10 cellular contexts compared by ENCODE assay signal in the genomic region with DNA sequence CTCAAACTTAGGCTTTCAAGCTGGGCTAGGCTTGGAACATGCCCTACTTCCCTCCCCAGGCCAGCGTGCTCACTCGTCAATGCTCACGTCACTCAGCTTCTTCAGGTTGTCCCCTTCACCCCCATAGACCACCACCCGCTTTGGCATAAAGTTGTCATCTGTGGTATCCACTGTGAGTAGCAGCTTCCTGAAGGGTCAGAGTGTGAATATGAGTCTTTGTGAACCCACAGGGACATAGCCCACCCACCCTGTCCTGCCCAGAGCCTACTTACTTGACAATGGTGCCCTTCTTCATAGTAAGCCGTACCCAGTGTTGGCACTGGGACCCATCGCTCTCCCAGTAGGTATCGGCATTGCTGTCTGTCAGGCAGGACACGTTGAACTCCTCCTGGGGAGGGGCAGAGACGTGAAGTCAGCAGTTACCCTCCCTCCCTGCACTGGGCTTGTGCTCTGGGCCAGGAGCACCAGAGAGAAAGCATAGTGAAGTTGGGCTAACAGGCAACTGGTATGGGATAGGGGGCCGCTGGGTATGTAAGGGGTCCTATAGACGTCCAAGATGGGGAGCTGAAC. TPM values are rescaled to one million over a fixed set of nuclear protein-coding genes. Genes with fewer than 3 reads are reported as not detected.
DNase-seq lines count a peak whose midpoint lies in the region; ATAC-seq and TF ChIP-seq lines count a peak whose summit lies in the region.
"Had no signal": no experiment of that assay in that cellular context is flagged by ENCODE, and none has a peak within 500 bp of the region (broad histone marks: within the 10 kb centered on the region; RNA-seq: fewer than 3 reads in every experiment).

No MANE protein-coding gene starts in this region.

- no peak overlapping the region for H4K5ac ChIP-seq in IMR-90 (ENCODE audit: low read depth, low read length)

- peaks cover 51% of the 10 kb centered on the region for H3K4me1 Mint-ChIP-seq in central memory CD8-positive, alpha-beta T cell
- H3K4me1 Mint-ChIP-seq in natural killer cell treated with Interleukin-12 subunit alpha and Interleukin-12 subunit beta and Interleukin-15 and Interleukin-18, amount 100 ng/mL, for 72 hours (ENCODE audit: low read depth in 2 of 2), result peaks cover 30 to 38% of the 10 kb centered on the region in 2 donors

- H3K27me3 ChIP-seq in IMR-90 (ENCODE audit: control insufficient read depth, insufficient read depth, low read length), result no peaks in the 10 kb centered on the region

- H2AFZ ChIP-seq in IMR-90 (replicated peaks; ENCODE audit: low read length, poor library complexity), result no peak overlapping the region

- H2BK5ac ChIP-seq in IMR-90 (ENCODE audit: low read depth, low read length, poor library complexity, severe bottlenecking), result no peak overlapping the region

- H3K9me3 Mint-ChIP-seq in central memory CD8-positive, alpha-beta T cell, result no peaks in the 10 kb centered on the region
- no peaks in the 10 kb centered on the region for H3K9me3 Mint-ChIP-seq in natural killer cell treated with Interleukin-12 subunit alpha and Interleukin-12 subunit beta and Interleukin-15 and Interleukin-18, amount 100 ng/mL, for 72 hours

- H3K4me3 ChIP-seq in AG10803 (ENCODE audit: low read length) (peak overlapping the region; percentile 93), IMR-90 (ENCODE audit: insufficient read depth, low read depth, low read length) (no peak overlapping the region)

- POLR2A ChIA-PET in IMR-90 (lab: Charles Lee; ENCODE audit: unreplicated experiment), result no interaction called here

- no peak overlapping the region for H3K56ac ChIP-seq in IMR-90 (ENCODE audit: extremely low read depth, insufficient read depth, low read length)

- TF ChIP-seq RAD21 in IMR-90 (IDR thresholded peaks at IDR 0.05; ENCODE audit: low read length), result no peak

- TF ChIP-seq POLR2A in IMR-90 (IDR thresholded peaks at IDR 0.05; ENCODE audit: low read depth, low read length), result no peak

- peak overlapping the region; percentile 32 for H3K27ac Mint-ChIP-seq in central memory CD8-positive, alpha-beta T cell (ENCODE audit: low read depth)
- H3K27ac Mint-ChIP-seq in natural killer cell treated with Interleukin-12 subunit alpha and Interleukin-12 subunit beta and Interleukin-15 and Interleukin-18, amount 100 ng/mL, for 72 hours, result peak overlapping the region in 1 of 2 donors; percentile 51

- in situ Hi-C loops in IMR-90 (cut with MboI; ENCODE audit: low sequenced_read_pairs), result no loop called here

- H3K27ac ChIP-seq in IMR-90 (ENCODE audit: insufficient read depth, low read length), result no peak overlapping the region

- H4K91ac ChIP-seq in IMR-90 (ENCODE audit: insufficient read depth, low read depth, low read length), result no peak overlapping the region

- intact Hi-C loops in IMR-90 (cut with micrococcal nuclease), result no loop called here

- ATAC-seq in IMR-90 (ENCODE audit: low read depth), result no peak
- no peak for ATAC-seq in central memory CD8-positive, alpha-beta T cell (replicated peaks; ENCODE audit: extremely low read depth, poor library complexity, severe bottlenecking)
- ATAC-seq in natural killer cell treated with Interleukin-12 subunit alpha and Interleukin-12 subunit beta and Interleukin-15 and Interleukin-18, amount 100 ng/mL, for 72 hours, result no peak
- no peak for ATAC-seq in GM21515 (IDR thresholded peaks at IDR 0.05; ENCODE audit: unreplicated experiment)

- H3K9ac ChIP-seq in IMR-90 (ENCODE audit: low read depth, low read length), result no peak overlapping the region

- H2AK5ac ChIP-seq in IMR-90 (ENCODE audit: low read depth, low read length), result no peak overlapping the region

- WGBS in IMR-90 (ENCODE audit: extremely low coverage in 2 of 2, insufficient read length in 1 of 2), 2 experiments, result no CpG with 5 or more reads among the region's 11 CpGs

- H3K18ac ChIP-seq in IMR-90 (ENCODE audit: low read depth, low read length), result no peak overlapping the region

- H3K4me1 ChIP-seq in IMR-90 (ENCODE audit: control insufficient read depth, insufficient read depth, low read length), result peaks cover 10% of the 10 kb centered on the region

- H4K8ac ChIP-seq in IMR-90 (ENCODE audit: low read depth in 2 of 2, low read length in 2 of 2), result no peak overlapping the region

- H3K4me2 ChIP-seq in IMR-90 (ENCODE audit: low read depth, low read length), result peak overlapping the region; percentile 87; the same call in 1 of the 2 replicates

- no peak overlapping the region for H3K14ac ChIP-seq in IMR-90 (replicated peaks; ENCODE audit: low read depth, low read length)

- H3K36me3 ChIP-seq in IMR-90 (ENCODE audit: control insufficient read depth, insufficient read depth, low read length), result peaks cover 55% of the 10 kb centered on the region

- TF ChIP-seq CTCF in AG10803 (conservative IDR thresholded peaks at IDR 0.05; ENCODE audit: low read length), result no peak
- TF ChIP-seq CTCF in IMR-90 (conservative IDR thresholded peaks at IDR 0.05; ENCODE audit: low read depth, low read length), result no peak

- no peak overlapping the region for H3K4ac ChIP-seq in IMR-90 (ENCODE audit: low read depth, low read length)

- H4K20me1 ChIP-seq in IMR-90 (ENCODE audit: insufficient read depth, low read length), result peaks cover 6% of the 10 kb centered on the region; the same call in 1 of the 2 replicates

- H2AK9ac ChIP-seq in IMR-90 (replicated peaks; ENCODE audit: low read depth, low read length, poor library complexity), result peak overlapping the region; percentile 12

- H2BK20ac ChIP-seq in IMR-90 (ENCODE audit: low read depth, low read length), result no peak overlapping the region

- no peaks in the 10 kb centered on the region for H3K27me3 Mint-ChIP-seq in central memory CD8-positive, alpha-beta T cell
- H3K27me3 Mint-ChIP-seq in natural killer cell treated with Interleukin-12 subunit alpha and Interleukin-12 subunit beta and Interleukin-15 and Interleukin-18, amount 100 ng/mL, for 72 hours, result no peaks in the 10 kb centered on the region

- H3K9me3 ChIP-seq in IMR-90 (ENCODE audit: control insufficient read depth, insufficient read depth, low read length), result no peaks in the 10 kb centered on the region

- dilution Hi-C loops in IMR-90 (cut with HindIII; ENCODE audit: low sequenced_read_pairs, unreplicated experiment), result no loop called here

- no peak overlapping the region for H2BK120ac ChIP-seq in IMR-90 (ENCODE audit: low read depth, low read length)

- peaks cover 13% of the 10 kb centered on the region for H3K9me1 ChIP-seq in IMR-90 (ENCODE audit: insufficient read depth, low read length)

- CTCF ChIA-PET in IMR-90 (lab: Yijun Ruan, JAX), result no interaction called here

- DNase-seq in AG10803 (ENCODE audit: low read depth) (no peak), IMR-90 (no peak), UCSD-AML1 (lab: John Stamatoyannopoulos, UW; ENCODE audit: unreplicated experiment) (no peak), retina (no peak), NCI-H446 (lab: John Stamatoyannopoulos, UW) (no peak)
- no peak for DNase-seq in central memory CD8-positive, alpha-beta T cell (ENCODE audit: low spot score in 2 of 2)
- DNase-seq in natural killer cell treated with Interleukin-12 subunit alpha and Interleukin-12 subunit beta and Interleukin-15 and Interleukin-18, amount 100 ng/mL, for 72 hours (ENCODE audit: low spot score), result no peak
- DNase-seq: DMS153, NCI-H146 had no signal

- no peak overlapping the region for H2BK15ac ChIP-seq in IMR-90 (ENCODE audit: low read depth, low read length)

- no peak overlapping the region for H3K23ac ChIP-seq in IMR-90 (ENCODE audit: low read depth, low read length)

- no TSS peak for BruUV-seq in IMR-90 (replicated peaks; lab: Mats Ljungman, UMichigan)

- peaks cover 25 to 54% of the 10 kb centered on the region in 2 experiments for H3K79me1 ChIP-seq in IMR-90 (ENCODE audit: low read depth in 1 of 2, low read length in 2 of 2)

- peaks cover 34% of the 10 kb centered on the region for H3K36me3 Mint-ChIP-seq in central memory CD8-positive, alpha-beta T cell (ENCODE audit: insufficient read depth)
- H3K36me3 Mint-ChIP-seq in natural killer cell treated with Interleukin-12 subunit alpha and Interleukin-12 subunit beta and Interleukin-15 and Interleukin-18, amount 100 ng/mL, for 72 hours, result peaks cover 14% of the 10 kb centered on the region

- H3K4me3 Mint-ChIP-seq in central memory CD8-positive, alpha-beta T cell, result peak overlapping the region; percentile 90
- H3K4me3 Mint-ChIP-seq in natural killer cell treated with Interleukin-12 subunit alpha and Interleukin-12 subunit beta and Interleukin-15 and Interleukin-18, amount 100 ng/mL, for 72 hours, result peak overlapping the region; percentile 88

TF ChIP-seq in IMR-90, 13 proteins besides CTCF, POLR2A, EP300 and RAD21 (continues in another document):
- no peak for TF ChIP-seq RCOR1 (IDR thresholded peaks at IDR 0.05; ENCODE audit: insufficient replicate concordance, low read length)
- no peak for TF ChIP-seq RFX5 (IDR thresholded peaks at IDR 0.05; ENCODE audit: low read depth, low read length)
- no peak for TF ChIP-seq MXI1 (IDR thresholded peaks at IDR 0.05; ENCODE audit: borderline replicate concordance, low read depth, low read length)

RNA-seq across cellular contexts. Expression of gene HECTD3, which starts 1.7 kb away (rescaled TPM):
- total RNA-seq in IMR-90 (2012; rRNA removed), result 12.2 and 14.4 TPM in 2 replicates
- polyA plus RNA-seq in IMR-90 (2012; rRNA removed), result 39.5 and 44.1 TPM in 2 replicates
- polyA plus RNA-seq in IMR-90 (2012; cell fraction: cytosol; rRNA removed), result 22.3 and 28.3 TPM in 2 replicates
- polyA plus RNA-seq in IMR-90 (2012; cell fraction: nucleus; rRNA removed; ENCODE audit: low replicate concordance), result 142 and 150 TPM in 2 replicates
- total RNA-seq in natural killer cell treated with Interleukin-12 subunit alpha and Interleukin-12 subunit beta and Interleukin-15 and Interleukin-18, amount 100 ng/mL, for 72 hours, result 10 to 100 TPM; 39.0 to 42.8 TPM

RNA-seq across cellular contexts. Expression of gene UROD, which starts 2.7 kb away (rescaled TPM):
- 165 and 220 TPM in 2 replicates for total RNA-seq in IMR-90 (2012; rRNA removed)
- 224 and 247 TPM in 2 replicates for polyA plus RNA-seq in IMR-90 (2012; rRNA removed)
- 256 and 274 TPM in 2 replicates for polyA plus RNA-seq in IMR-90 (2012; cell fraction: cytosol; rRNA removed)
- polyA plus RNA-seq in IMR-90 (2012; cell fraction: nucleus; rRNA removed; ENCODE audit: low replicate concordance), result 310 and 337 TPM in 2 replicates
- 100 to 1,000 TPM in 1 of 2 donors, 10 to 100 TPM in 1; 72.5 to 109 TPM for total RNA-seq in natural killer cell treated with Interleukin-12 subunit alpha and Interleukin-12 subunit beta and Interleukin-15 and Interleukin-18, amount 100 ng/mL, for 72 hours

RNA-seq across cellular contexts. Expression of gene EIF2B3, which starts 23.0 kb away (rescaled TPM):
- 63.3 and 77.8 TPM in 2 replicates for total RNA-seq in IMR-90 (2012; rRNA removed)
- polyA plus RNA-seq in IMR-90 (2012; rRNA removed), result 33.7 and 36.6 TPM in 2 replicates
- polyA plus RNA-seq in IMR-90 (2012; cell fraction: cytosol; rRNA removed), result 9.4 and 19.0 TPM in 2 replicates
- 3.5 and 14.0 TPM in 2 replicates for polyA plus RNA-seq in IMR-90 (2012; cell fraction: nucleus; rRNA removed; ENCODE audit: low replicate concordance)
- total RNA-seq in natural killer cell treated with Interleukin-12 subunit alpha and Interleukin-12 subunit beta and Interleukin-15 and Interleukin-18, amount 100 ng/mL, for 72 hours, result 10 to 100 TPM; 37.6 to 60.9 TPM
